In genomic region chr10:58609525-58610150, GRCh38 we compare ENCODE assay signal across 1 cellular context.
TF ChIP-seq lines count a peak whose summit lies in the region.

No MANE protein-coding gene starts in this region.

TF ChIP-seq in IMR-90, 13 proteins besides CTCF, POLR2A, EP300 and RAD21 (continued from another document):
- no peak for TF ChIP-seq USF2 (IDR thresholded peaks at IDR 0.05; ENCODE audit: low read depth, low read length)
- no peak for TF ChIP-seq SMC3 (IDR thresholded peaks at IDR 0.05; ENCODE audit: low read depth, low read length)
- no peak for TF ChIP-seq ELK1 (IDR thresholded peaks at IDR 0.05; ENCODE audit: borderline replicate concordance, low read depth, low read length)
- no peak for TF ChIP-seq NFE2L2 (IDR thresholded peaks at IDR 0.05; ENCODE audit: low read depth, low read length)
- TF ChIP-seq MXI1 (IDR thresholded peaks at IDR 0.05; ENCODE audit: borderline replicate concordance, low read depth, low read length) = no peak
- TF ChIP-seq RCOR1 (IDR thresholded peaks at IDR 0.05; ENCODE audit: insufficient replicate concordance, low read length) = no peak
TF ChIP-seq in IMR-90: peak in this region for 0.
